8 cellular contexts compared by ENCODE assay signal in the genomic region with DNA sequence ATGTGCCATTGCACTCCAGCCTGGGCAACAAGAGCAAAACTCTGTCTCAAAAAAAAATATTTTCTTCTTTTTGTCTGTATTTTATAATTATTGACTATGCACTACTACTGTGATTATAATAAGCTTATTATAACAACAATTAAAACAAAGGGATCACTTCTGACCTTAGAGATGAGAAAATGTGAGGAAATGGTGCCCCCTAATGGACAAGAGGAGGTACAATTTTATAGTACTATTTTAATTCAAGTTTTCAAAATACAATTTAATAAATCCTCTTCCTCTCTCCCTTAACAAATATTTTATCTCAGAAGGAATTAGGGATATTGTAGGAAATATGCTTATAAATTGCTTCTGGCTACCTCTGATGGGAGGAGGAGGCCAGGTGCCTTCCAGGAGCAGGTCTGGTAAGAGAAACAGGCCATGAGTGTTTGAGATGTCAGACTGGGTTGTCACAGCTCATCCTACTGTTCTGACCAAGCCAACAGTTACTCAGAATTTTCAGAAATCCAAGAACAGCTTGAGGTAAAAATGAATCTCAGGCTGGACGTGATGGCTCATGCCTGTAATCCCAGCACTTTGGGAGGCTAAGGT. TPM values are rescaled to one million over a fixed set of nuclear protein-coding genes. Genes with fewer than 3 reads are reported as not detected.
DNase-seq lines count a peak whose midpoint lies in the region; ATAC-seq and TF ChIP-seq lines count a peak whose summit lies in the region.

No MANE protein-coding gene starts in this region.

- no peaks in the 10 kb centered on the region for H3K9me2 ChIP-seq in SK-N-SH

- no peak overlapping the region for H4K5ac ChIP-seq in H9 (ENCODE audit: insufficient read length, low read depth, low read length)

- H3K27me3 ChIP-seq in H9 (ENCODE audit: insufficient read depth, low read length) (no peaks in the 10 kb centered on the region), SK-N-SH (ENCODE audit: insufficient read depth) (no peaks in the 10 kb centered on the region), fibroblast of lung (ENCODE audit: control insufficient read depth, insufficient read depth, low read length) (no peaks in the 10 kb centered on the region)

- no peaks in the 10 kb centered on the region for H3K79me1 ChIP-seq in H9 (ENCODE audit: insufficient read depth, low read depth, low read length, poor library complexity, severe bottlenecking)

- no peak overlapping the region for H2BK120ac ChIP-seq in H9 (ENCODE audit: low read depth, low read length, poor library complexity, severe bottlenecking)

- DNase-seq in COLO829 (ENCODE audit: low spot score) (peak; percentile 64), H9 (no peak), SK-N-SH (peak; percentile 58), fibroblast of lung (ENCODE audit: low read depth in 2 of 2) (peak; percentile 19 to 64), pons (ENCODE audit: low spot score) (peak; percentile 25)

- no peak overlapping the region for H4K8ac ChIP-seq in H9 (replicated peaks; ENCODE audit: insufficient read length, low read depth, low read length)

- no peaks in the 10 kb centered on the region for H3K27me3 Mint-ChIP-seq in H9 (ENCODE audit: low read depth)

- H3F3A ChIP-seq in SK-N-SH (replicated peaks; ENCODE audit: insufficient read depth): peaks cover 7% of the 10 kb centered on the region

- H3K27ac ChIP-seq in H9 (ENCODE audit: insufficient read length, low read depth, low read length): no peak overlapping the region
- no peak overlapping the region for H3K27ac ChIP-seq in SK-N-SH (ENCODE audit: low read depth in 2 of 2, low read length in 1 of 2)
- H3K27ac ChIP-seq in fibroblast of lung (ENCODE audit: insufficient read depth, low read length): no peak overlapping the region

- H3K4me1 ChIP-seq in H9 (ENCODE audit: insufficient read depth, low read length) (no peaks in the 10 kb centered on the region), SK-N-SH (ENCODE audit: control insufficient read depth in 1 of 2, insufficient read depth in 2 of 2, low read depth in 1 of 2, low read length in 1 of 2) (peaks cover 4 to 32% of the 10 kb centered on the region in 2 experiments; a peak in 1 of 4 replicates), fibroblast of lung (ENCODE audit: control insufficient read depth, extremely low read depth, insufficient read depth, low read length) (peaks cover 3% of the 10 kb centered on the region)

- H3K36me3 ChIP-seq in SK-N-SH (replicated peaks in 1 of 2; ENCODE audit: control insufficient read depth in 1 of 2, insufficient read depth in 2 of 2, low read length in 1 of 2): peaks cover 5 to 6% of the 10 kb centered on the region in 2 experiments
- H3K36me3 ChIP-seq in fibroblast of lung (ENCODE audit: control insufficient read depth, insufficient read depth, low read length): peaks cover 6% of the 10 kb centered on the region

- H3K4me3 ChIP-seq in SK-N-SH (ENCODE audit: low read depth in 2 of 2, low read length in 1 of 2) (peak overlapping the region in 1 of 2 experiments; percentile 47; a peak in 1 of 4 replicates), fibroblast of lung (replicated peaks in 1 of 4; ENCODE audit: control extremely low read depth in 1 of 4, insufficient read depth in 1 of 4, low read depth in 3 of 4, low read length in 4 of 4) (no peak overlapping the region)

- no peaks in the 10 kb centered on the region for H3K4me1 Mint-ChIP-seq in H9

- H3K79me2 ChIP-seq in H9 (ENCODE audit: insufficient read depth, low read length): peaks cover 2% of the 10 kb centered on the region; the same call in 1 of the 2 replicates
- peaks cover 46% of the 10 kb centered on the region for H3K79me2 ChIP-seq in SK-N-SH (ENCODE audit: insufficient read depth)
- H3K79me2 ChIP-seq in fibroblast of lung (ENCODE audit: control insufficient read depth, insufficient read depth, low read length): peaks cover 16% of the 10 kb centered on the region

- no CpG with 5 or more reads among the region's 1 CpG for WGBS in H9 (ENCODE audit: extremely low coverage, insufficient read length, low lambda C conversion rate)
- WGBS in SK-N-SH (ENCODE audit: low lambda C conversion rate): 10% methylated on average over 1 of the region's 1 CpG

- no peak overlapping the region for H3K4me3 Mint-ChIP-seq in H9

- no peak overlapping the region for H2BK15ac ChIP-seq in H9 (ENCODE audit: low read depth, low read length)

- no peak overlapping the region for H3K23ac ChIP-seq in H9 (ENCODE audit: insufficient read length, low read depth, low read length)

- H4K20me1 ChIP-seq in H9 (ENCODE audit: control insufficient read depth, insufficient read depth, insufficient read length): no peaks in the 10 kb centered on the region
- 0 out of 2 replicates have a peak, but pooled peaks cover 9% of the 10 kb centered on the region for H4K20me1 ChIP-seq in SK-N-SH (ENCODE audit: insufficient read depth)
- H4K20me1 ChIP-seq in fibroblast of lung (ENCODE audit: control insufficient read depth, extremely low read depth, insufficient read depth, low read length): no peaks in the 10 kb centered on the region

- no peak overlapping the region for H2BK5ac ChIP-seq in H9 (ENCODE audit: insufficient read length, low read length)

- TF ChIP-seq CTCF in H9 (conservative IDR thresholded peaks at IDR 0.05) (peak; percentile 88), SK-N-SH (IDR thresholded peaks at IDR 0.05) (peak; percentile 85), fibroblast of lung (conservative IDR thresholded peaks at IDR 0.05 in 1 of 2, IDR thresholded peaks at IDR 0.05 in 1 of 2; ENCODE audit: low read depth in 1 of 2, low read length in 2 of 2) (peak; percentile 35 to 51)

- no peak overlapping the region for H3K14ac ChIP-seq in H9 (ENCODE audit: insufficient read depth, low read length)

- no peak overlapping the region for H3K18ac ChIP-seq in H9 (ENCODE audit: insufficient read length, low read depth, low read length)

- no peak for TF ChIP-seq EP300 in SK-N-SH (IDR thresholded peaks at IDR 0.05; ENCODE audit: borderline replicate concordance in 1 of 2, low read depth in 1 of 2, low read length in 1 of 2)

- H3K4me2 ChIP-seq in H9 (ENCODE audit: insufficient read depth, insufficient read length, low read length): no peak overlapping the region
- H3K4me2 ChIP-seq in SK-N-SH: no peak overlapping the region
- H3K4me2 ChIP-seq in fibroblast of lung (ENCODE audit: extremely low read depth, insufficient read depth, low read length): no peak overlapping the region

- H2BK20ac ChIP-seq in H9 (ENCODE audit: low read depth, low read length, poor library complexity, severe bottlenecking): no peak overlapping the region

- CTCF ChIA-PET in SK-N-SH (lab: Yijun Ruan, JAX): interaction anchor here (0.5 to 12.1 kb wide), 54 partner anchors 9 to 556 kb away, joined by 3 to 255 read pairs (median 5); a partner anchor contains a TSS

- no peak overlapping the region for H3K4ac ChIP-seq in H9 (ENCODE audit: low read depth, low read length)

- H4K91ac ChIP-seq in H9 (ENCODE audit: insufficient read length, low read depth, low read length): no peak overlapping the region

- peak; percentile 83 for TF ChIP-seq RAD21 in SK-N-SH (IDR thresholded peaks at IDR 0.05; ENCODE audit: low read length)

- H2BK12ac ChIP-seq in H9 (ENCODE audit: insufficient read length, low read depth, low read length): no peak overlapping the region

- no peak overlapping the region for H3K56ac ChIP-seq in H9 (ENCODE audit: insufficient read length, low read depth, low read length)

- H2AK5ac ChIP-seq in H9 (ENCODE audit: insufficient read length, low read length): no peak overlapping the region

- H3T11ph ChIP-seq in H9 (ENCODE audit: low read length): no peak overlapping the region

- no peak for ATAC-seq in HG03342 (IDR thresholded peaks at IDR 0.05; ENCODE audit: unreplicated experiment)
- no peak for ATAC-seq in GM18873 (IDR thresholded peaks at IDR 0.05; ENCODE audit: low FRiP score, unreplicated experiment)
- no peak for ATAC-seq in HG02970 (IDR thresholded peaks at IDR 0.05; ENCODE audit: low FRiP score, unreplicated experiment)

- no peak overlapping the region for H2AFZ ChIP-seq in H9 (ENCODE audit: low read length)
- no peak overlapping the region for H2AFZ ChIP-seq in SK-N-SH (ENCODE audit: low read depth)
- H2AFZ ChIP-seq in fibroblast of lung (ENCODE audit: low read length): no peak overlapping the region

- no peaks in the 10 kb centered on the region for H3K9me3 Mint-ChIP-seq in H9

- H3K9ac ChIP-seq in H9 (ENCODE audit: extremely low read depth, insufficient read length, low read length) (no peak overlapping the region), SK-N-SH (no peak overlapping the region), fibroblast of lung (ENCODE audit: insufficient read depth, low read length) (no peak overlapping the region)

- peaks cover 0 to 26% (median 10%) of the 10 kb centered on the region in 3 experiments; a peak in 4 of 7 replicates for H3K36me3 Mint-ChIP-seq in H9 (ENCODE audit: insufficient read depth in 1 of 3, low read depth in 3 of 3)

- H3K27ac Mint-ChIP-seq in H9: no peak overlapping the region; a peak in 1 of 7 replicates

- no peaks in the 10 kb centered on the region for H3K9me3 ChIP-seq in H9 (ENCODE audit: control insufficient read depth, low read depth, low read length)
- no peaks in the 10 kb centered on the region for H3K9me3 ChIP-seq in SK-N-SH
- H3K9me3 ChIP-seq in fibroblast of lung (ENCODE audit: control insufficient read depth, insufficient read depth, low read depth, low read length): no peaks in the 10 kb centered on the region

- POLR2A ChIA-PET in SK-N-SH (lab: Yijun Ruan, JAX): interaction anchor here (0.7 kb wide), 1 partner anchor 288 kb away, joined by 4 read pairs; no protein-coding TSS in a partner anchor

- no peaks in the 10 kb centered on the region for H3K23me2 ChIP-seq in H9 (ENCODE audit: insufficient read length, low read depth, low read length, poor library complexity, severe bottlenecking)

RNA-seq across cellular contexts. Expression of a gene that starts 14.0 kb away (rescaled TPM):
- total RNA-seq in H9 (2021) (56.2 and 57.0 TPM in 2 replicates), fibroblast of lung (10.8 and 14.7 TPM in 2 replicates)
- polyA plus RNA-seq in SK-N-SH (2012; rRNA removed) (14.8 and 16.8 TPM in 2 replicates), fibroblast of lung (32.8 and 41.3 TPM in 2 replicates)
- 8.1 and 10.3 TPM in 2 replicates for polyA plus RNA-seq in SK-N-SH (2012; cell fraction: cytosol; rRNA removed)
- polyA plus RNA-seq in SK-N-SH (2012; cell fraction: nucleus; rRNA removed): 20.9 and 34.6 TPM in 2 replicates
- polyA plus RNA-seq in fibroblast of lung (2012): 34.7 and 42.9 TPM in 2 replicates
- 250 and 414 TPM in 2 replicates for polyA minus RNA-seq in fibroblast of lung (ENCODE audit: low replicate concordance)

RNA-seq across cellular contexts. Expression of a gene that starts 31.8 kb away (rescaled TPM):
- 27.3 and 29.6 TPM in 2 replicates for total RNA-seq in H9 (2021)
- polyA plus RNA-seq in SK-N-SH (2012; rRNA removed): 31.7 and 34.4 TPM in 2 replicates
- 27.5 and 33.4 TPM in 2 replicates for polyA plus RNA-seq in SK-N-SH (2012; cell fraction: cytosol; rRNA removed)
- polyA plus RNA-seq in SK-N-SH (2012; cell fraction: nucleus; rRNA removed): 20.3 and 20.8 TPM in 2 replicates
- 7.6 and 16.4 TPM in 2 replicates for total RNA-seq in fibroblast of lung
- polyA plus RNA-seq in fibroblast of lung: 38.2 and 54.7 TPM in 2 replicates
- 25.1 and 37.4 TPM in 2 replicates for polyA plus RNA-seq in fibroblast of lung (2012)
- 51.5 and 73.5 TPM in 2 replicates for polyA minus RNA-seq in fibroblast of lung (ENCODE audit: low replicate concordance)

RNA-seq across cellular contexts. Expression of a gene that starts 51.5 kb away (rescaled TPM):
- total RNA-seq in H9 (2021) (54.7 and 56.8 TPM in 2 replicates), fibroblast of lung (7.4 and 10.0 TPM in 2 replicates)
- polyA plus RNA-seq in SK-N-SH (2012; rRNA removed) (10.7 and 12.5 TPM in 2 replicates), fibroblast of lung (9.3 and 14.2 TPM in 2 replicates)
- polyA plus RNA-seq in SK-N-SH (2012; cell fraction: cytosol; rRNA removed): 5.6 and 8.4 TPM in 2 replicates
- polyA plus RNA-seq in SK-N-SH (2012; cell fraction: nucleus; rRNA removed): 13.3 and 15.9 TPM in 2 replicates
- 9.3 and 16.2 TPM in 2 replicates for polyA plus RNA-seq in fibroblast of lung (2012)
- 43.1 and 75.2 TPM in 2 replicates for polyA minus RNA-seq in fibroblast of lung (ENCODE audit: low replicate concordance)
